In the genomic region with DNA sequence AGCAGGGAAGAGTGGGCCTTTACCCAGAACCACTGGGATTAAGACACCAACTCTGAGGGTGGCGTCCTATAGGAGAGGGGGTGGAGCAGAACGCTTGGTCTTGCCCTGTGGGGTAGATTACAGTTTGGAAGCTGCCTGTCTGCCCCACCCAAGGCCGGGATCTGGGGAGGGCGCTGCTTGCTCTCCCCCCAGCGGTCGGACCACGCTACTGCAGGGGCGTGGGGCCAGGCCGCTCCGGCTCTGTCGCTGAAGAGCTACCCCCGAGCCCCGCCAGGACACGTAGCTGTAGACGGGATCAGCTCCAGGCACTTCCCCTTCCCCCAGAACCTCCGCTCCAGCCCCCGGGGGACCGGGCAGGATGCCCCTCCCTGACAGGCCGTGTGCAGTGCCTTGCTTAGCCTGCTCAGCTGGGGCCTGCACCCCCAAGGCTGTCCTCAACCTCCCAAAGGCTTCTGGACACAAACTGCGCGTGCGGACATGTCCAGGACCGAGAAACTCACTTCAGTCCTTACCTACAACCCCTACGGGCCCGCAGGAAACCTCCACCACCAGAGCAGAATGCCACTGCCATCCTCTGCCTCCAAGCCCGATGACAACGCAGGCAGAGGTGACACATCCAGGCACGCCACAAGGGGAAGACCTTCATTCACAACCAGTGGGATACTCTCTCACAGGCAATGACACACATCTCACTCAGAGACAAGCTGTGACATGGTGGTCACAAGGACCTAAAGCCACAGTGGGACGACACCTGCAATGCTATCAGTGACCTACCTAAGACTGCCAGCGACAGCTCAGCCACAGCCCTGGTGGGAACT, we compare ENCODE assay signal across 8 cellular contexts. TPM values are rescaled to one million over a fixed set of nuclear protein-coding genes. Genes with fewer than 3 reads are reported as not detected.
DNase-seq lines count a peak whose midpoint lies in the region; ATAC-seq and TF ChIP-seq lines count a peak whose summit lies in the region.

No MANE protein-coding gene starts in this region.

- no peak overlapping the region for H3K4me2 ChIP-seq in neural cell (ENCODE audit: low read length)

- no peak overlapping the region for H2AFZ ChIP-seq in neural cell (ENCODE audit: low read depth, low read length)

- H3K27ac ChIP-seq in HUES48 (ENCODE audit: low read depth, low read length) (no peak overlapping the region), neural cell (ENCODE audit: low read length) (no peak overlapping the region)

- TF ChIP-seq CTCF in GM10266 (IDR thresholded peaks at IDR 0.05; ENCODE audit: control insufficient read depth, insufficient read depth, low read depth, missing control alignments) (peak; percentile 98), fibroblast of villous mesenchyme (IDR thresholded peaks at IDR 0.05; ENCODE audit: insufficient read depth, low read depth, low read length) (peak; percentile 99), neural cell (IDR thresholded peaks at IDR 0.05; ENCODE audit: poor library complexity, severe bottlenecking) (peak; percentile 75)

- H3K79me2 ChIP-seq in neural cell (replicated peaks; ENCODE audit: insufficient read depth, low read length): no peaks in the 10 kb centered on the region

- no peak for ATAC-seq in GM18907 (IDR thresholded peaks at IDR 0.05; ENCODE audit: unreplicated experiment)

- H3K4me1 ChIP-seq in HUES48 (ENCODE audit: control insufficient read depth, insufficient read depth, low read length): peaks cover 17% of the 10 kb centered on the region

- H3K9ac ChIP-seq in HUES48 (ENCODE audit: low read depth, low read length): no peak overlapping the region
- H3K9ac ChIP-seq in neural cell (ENCODE audit: low read length): no peak overlapping the region

- H3K9me3 ChIP-seq in HUES48 (ENCODE audit: control insufficient read depth, insufficient read depth, low read length): no peaks in the 10 kb centered on the region
- no peaks in the 10 kb centered on the region for H3K9me3 ChIP-seq in neural cell (ENCODE audit: low read length)

- H4K20me1 ChIP-seq in neural cell (ENCODE audit: insufficient read depth): no peaks in the 10 kb centered on the region

- H3K4me3 ChIP-seq in HUES48 (ENCODE audit: low read depth, low read length): peak overlapping the region; percentile 32; the same call in 1 of the 2 replicates
- peak overlapping the region; percentile 98 for H3K4me3 ChIP-seq in fibroblast of villous mesenchyme (ENCODE audit: low read depth, low read length)
- H3K4me3 ChIP-seq in neural cell (ENCODE audit: low read length): no peak overlapping the region

- H3K36me3 ChIP-seq in HUES48 (ENCODE audit: control insufficient read depth, insufficient read depth, low read length) (no peaks in the 10 kb centered on the region), neural cell (ENCODE audit: insufficient read depth, low read length) (no peaks in the 10 kb centered on the region)

- H3K9me2 ChIP-seq in neural cell (ENCODE audit: insufficient read depth, low read length): no peaks in the 10 kb centered on the region

- DNase-seq in GM10266 (ENCODE audit: extremely low spot score): peak; percentile 80
- DNase-seq in SHP77 (lab: John Stamatoyannopoulos, UW): peak; percentile 26 to 29
- DNase-seq in activated naive CD4-positive, alpha-beta T cell treated with Interleukin-2 at 50 U/mL for 16 hours: peak; percentile 79
- DNase-seq in fibroblast of villous mesenchyme (ENCODE audit: low read depth): peak; percentile 82
- peak; percentile 89 for DNase-seq in ureter (ENCODE audit: low spot score)

- H3K27me3 ChIP-seq in HUES48 (ENCODE audit: control insufficient read depth, insufficient read depth, low read length): peaks cover 55% of the 10 kb centered on the region
- H3K27me3 ChIP-seq in neural cell (ENCODE audit: insufficient read depth, low read depth, low read length): peaks cover 56% of the 10 kb centered on the region

- TF ChIP-seq RAD21 in neural cell (conservative IDR thresholded peaks at IDR 0.05): peak; percentile 55

- TF ChIP-seq EP300 in neural cell (conservative IDR thresholded peaks at IDR 0.05; ENCODE audit: poor library complexity, severe bottlenecking): no peak

- no peaks in the 10 kb centered on the region for H3F3A ChIP-seq in neural cell (ENCODE audit: insufficient read depth, low read length, poor library complexity, severe bottlenecking)

TF ChIP-seq in neural cell, 6 proteins besides CTCF, POLR2A, EP300 and RAD21:
- peak; percentile 57 for TF ChIP-seq SMC3 (conservative IDR thresholded peaks at IDR 0.05; ENCODE audit: poor library complexity)
- TF ChIP-seq, protein P1, sequence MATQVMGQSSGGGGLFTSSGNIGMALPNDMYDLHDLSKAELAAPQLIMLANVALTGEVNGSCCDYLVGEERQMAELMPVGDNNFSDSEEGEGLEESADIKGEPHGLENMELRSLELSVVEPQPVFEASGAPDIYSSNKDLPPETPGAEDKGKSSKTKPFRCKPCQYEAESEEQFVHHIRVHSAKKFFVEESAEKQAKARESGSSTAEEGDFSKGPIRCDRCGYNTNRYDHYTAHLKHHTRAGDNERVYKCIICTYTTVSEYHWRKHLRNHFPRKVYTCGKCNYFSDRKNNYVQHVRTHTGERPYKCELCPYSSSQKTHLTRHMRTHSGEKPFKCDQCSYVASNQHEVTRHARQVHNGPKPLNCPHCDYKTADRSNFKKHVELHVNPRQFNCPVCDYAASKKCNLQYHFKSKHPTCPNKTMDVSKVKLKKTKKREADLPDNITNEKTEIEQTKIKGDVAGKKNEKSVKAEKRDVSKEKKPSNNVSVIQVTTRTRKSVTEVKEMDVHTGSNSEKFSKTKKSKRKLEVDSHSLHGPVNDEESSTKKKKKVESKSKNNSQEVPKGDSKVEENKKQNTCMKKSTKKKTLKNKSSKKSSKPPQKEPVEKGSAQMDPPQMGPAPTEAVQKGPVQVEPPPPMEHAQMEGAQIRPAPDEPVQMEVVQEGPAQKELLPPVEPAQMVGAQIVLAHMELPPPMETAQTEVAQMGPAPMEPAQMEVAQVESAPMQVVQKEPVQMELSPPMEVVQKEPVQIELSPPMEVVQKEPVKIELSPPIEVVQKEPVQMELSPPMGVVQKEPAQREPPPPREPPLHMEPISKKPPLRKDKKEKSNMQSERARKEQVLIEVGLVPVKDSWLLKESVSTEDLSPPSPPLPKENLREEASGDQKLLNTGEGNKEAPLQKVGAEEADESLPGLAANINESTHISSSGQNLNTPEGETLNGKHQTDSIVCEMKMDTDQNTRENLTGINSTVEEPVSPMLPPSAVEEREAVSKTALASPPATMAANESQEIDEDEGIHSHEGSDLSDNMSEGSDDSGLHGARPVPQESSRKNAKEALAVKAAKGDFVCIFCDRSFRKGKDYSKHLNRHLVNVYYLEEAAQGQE (IDR thresholded peaks at IDR 0.05; ENCODE audit: borderline replicate concordance): no peak

RNA-seq across cellular contexts. Expression of a gene that starts 3.6 kb away (rescaled TPM):
- total RNA-seq in fibroblast of villous mesenchyme (474 and 514 TPM in 2 replicates), ureter (546 TPM)
- 0.11 and 0.12 TPM in 2 replicates for polyA plus RNA-seq in neural cell
- 0.81 and 0.97 TPM in 2 replicates for polyA minus RNA-seq in neural cell

RNA-seq across cellular contexts. Expression of a gene that starts 30.7 kb away (rescaled TPM):
- total RNA-seq in fibroblast of villous mesenchyme (876 and 1,014 TPM in 2 replicates), ureter (1,627 TPM)
- 1,473 and 1,555 TPM in 2 replicates for polyA plus RNA-seq in neural cell
- polyA minus RNA-seq in neural cell: 976 and 1,099 TPM in 2 replicates

RNA-seq across cellular contexts. Expression of a gene that starts 48.4 kb away (rescaled TPM):
- 4.3 and 5.2 TPM in 2 replicates for total RNA-seq in fibroblast of villous mesenchyme
- polyA plus RNA-seq in neural cell: 12.0 and 17.8 TPM in 2 replicates
- 8.5 and 12.2 TPM in 2 replicates for polyA minus RNA-seq in neural cell
- 30.4 TPM for total RNA-seq in ureter

RNA-seq across cellular contexts. Expression of a gene that starts 58.7 kb away (rescaled TPM):
- total RNA-seq in fibroblast of villous mesenchyme: 145 and 197 TPM in 2 replicates
- polyA plus RNA-seq in neural cell: 130 and 140 TPM in 2 replicates
- polyA minus RNA-seq in neural cell: 151 and 174 TPM in 2 replicates
- total RNA-seq in ureter: 128 TPM

Comparison
In these comparisons a context has a peak if more than half of its experiments do, and no peak if none do; other contexts are left out.
1. DNase-seq: peak in every context shown above with its lines; median percentile 89 in ureter; 82 in fibroblast of villous mesenchyme; 80 in GM10266; 79 in activated naive CD4-positive, alpha-beta T cell treated with Interleukin-2 at 50 U/mL for 16 hours; 28 in SHP77.